In the genomic region with DNA sequence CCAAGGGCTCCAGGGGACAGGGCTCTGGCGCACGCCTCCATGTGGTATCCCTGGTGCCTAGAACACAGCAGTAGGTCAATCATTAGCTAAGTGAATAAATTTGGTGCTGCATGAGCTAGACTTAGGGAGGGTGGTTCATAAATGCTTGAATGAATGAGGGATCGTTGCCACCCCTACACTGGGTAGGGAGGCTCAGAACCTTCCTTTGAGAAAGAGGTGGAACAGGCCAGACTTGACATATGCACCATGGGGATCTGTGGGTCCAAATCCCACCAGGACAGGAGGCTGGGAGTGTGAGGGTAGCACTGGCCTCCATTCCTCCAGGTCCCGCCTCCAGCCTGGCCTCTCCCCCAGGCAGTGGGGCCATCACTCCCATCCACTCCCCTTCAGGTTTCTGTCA, we compare ENCODE assay signal across 18 cellular contexts. TPM values are rescaled to one million over a fixed set of nuclear protein-coding genes. Genes with fewer than 3 reads are reported as not detected.
A peak's percentile ranks its signal among the peaks of the same experiment; 100 is the strongest.
DNase-seq lines count a peak whose midpoint lies in the region; ATAC-seq, FAIRE-seq and TF ChIP-seq lines count a peak whose summit lies in the region.
"Had no signal": no experiment of that assay in that cellular context is flagged by ENCODE, and none has a peak within 500 bp of the region (broad histone marks: within the 10 kb centered on the region; RNA-seq: fewer than 3 reads in every experiment).

No MANE protein-coding gene starts in this region.

- intact Hi-C loops in K562 (cut with micrococcal nuclease) (no loop called here), sigmoid colon (cut with DNase I) (no loop called here), spleen (cut with DNase I; ENCODE audit: low total_unique reads) (no loop called here)

- H3K23ac ChIP-seq in mesenchymal stem cell (ENCODE audit: low read length in 2 of 2): peak overlapping the region in 1 of 2 experiments; percentile 43

- H3K4me1 ChIP-seq in K562 (replicated peaks in 1 of 2; ENCODE audit: control insufficient read depth in 2 of 2, insufficient read depth in 2 of 2, low read length in 2 of 2) (peaks cover 18 to 33% of the 10 kb centered on the region in 2 experiments), mesenchymal stem cell (ENCODE audit: control insufficient read depth, insufficient read depth, low read depth, low read length) (peaks cover 46% of the 10 kb centered on the region), sigmoid colon (peaks cover 0 to 62% (median 45%) of the 10 kb centered on the region in 4 donors), spleen (peaks cover 0 to 46% (median 10%) of the 10 kb centered on the region in 6 donors)

- H4K8ac ChIP-seq in mesenchymal stem cell (ENCODE audit: low read length): peak overlapping the region; percentile 7

- H3K4ac ChIP-seq in mesenchymal stem cell (ENCODE audit: low read depth in 1 of 2, low read length in 2 of 2): no peak overlapping the region

- TF ChIP-seq POLR2A in K562 (conservative IDR thresholded peaks at IDR 0.05) (no peak), sigmoid colon (IDR thresholded peaks at IDR 0.05) (no peak), spleen (IDR thresholded peaks at IDR 0.05) (no peak)

- H3K27me3 Mint-ChIP-seq in HFFc6 (ENCODE audit: insufficient read depth): no peaks in the 10 kb centered on the region

- H3K27me3 ChIP-seq in K562 (ENCODE audit: control insufficient read depth in 2 of 2, insufficient read depth in 2 of 2, low read length in 2 of 2) (no peaks in the 10 kb centered on the region), mesenchymal stem cell (ENCODE audit: control insufficient read depth in 1 of 2, insufficient read depth in 1 of 2, low read length in 2 of 2) (no peaks in the 10 kb centered on the region), sigmoid colon (no peaks in the 10 kb centered on the region), spleen (replicated peaks in 1 of 7) (no peaks in the 10 kb centered on the region)

- H3K18ac ChIP-seq in mesenchymal stem cell (ENCODE audit: low read depth in 1 of 2, low read length in 2 of 2): no peak overlapping the region

- TF ChIP-seq RAD21 in K562 (CRISPR knock-in tag; conservative IDR thresholded peaks at IDR 0.05 in 1 of 2, IDR thresholded peaks at IDR 0.05 in 1 of 2): no peak

- H2AFZ ChIP-seq in K562 (ENCODE audit: low read depth, low read length): no peak overlapping the region
- H2AFZ ChIP-seq in mesenchymal stem cell (ENCODE audit: low read depth, low read length): no peak overlapping the region

- TF ChIP-seq EP300 in K562 (IDR thresholded peaks at IDR 0.05; ENCODE audit: low read length): no peak
- no peak for TF ChIP-seq EP300 in sigmoid colon (IDR thresholded peaks at IDR 0.05)

- POLR2A ChIA-PET in K562 (lab: Yijun Ruan, JAX): interaction anchor here (0.7 to 9.5 kb wide), 2 partner anchors 12 to 623 kb away, joined by 4 to 167 read pairs; a partner anchor contains a TSS

- H3K4me3 Mint-ChIP-seq in HFFc6: no peak overlapping the region
- H3K4me3 Mint-ChIP-seq: CD14-positive monocyte had no signal

- no TSS peak for BruUV-seq in K562 (replicated peaks; lab: Mats Ljungman, UMichigan)

- H3K9me3 ChIP-seq in K562 (replicated peaks; ENCODE audit: control insufficient read depth, insufficient read depth, low read depth, low read length) (no peaks in the 10 kb centered on the region), mesenchymal stem cell (ENCODE audit: control insufficient read depth, low read length) (no peaks in the 10 kb centered on the region), sigmoid colon (no peaks in the 10 kb centered on the region), spleen (no peaks in the 10 kb centered on the region)

- peak; percentile 15 for FAIRE-seq in K562 (lab: Jason Lieb, UNC)
- FAIRE-seq: GM12892, H54 had no signal

- H3K4me1 Mint-ChIP-seq in HFFc6 (ENCODE audit: low read depth): peaks cover 29% of the 10 kb centered on the region

- no peak overlapping the region for H3K14ac ChIP-seq in mesenchymal stem cell (ENCODE audit: low read length in 2 of 2)

- no peak overlapping the region for H2BK120ac ChIP-seq in mesenchymal stem cell (ENCODE audit: low read depth, low read length)

- no peak overlapping the region for H2BK12ac ChIP-seq in mesenchymal stem cell (ENCODE audit: low read length in 2 of 2)

- 93% methylated on average over 4 of the region's 4 CpGs for whole genome bisulfite sequencing in K562 (ENCODE audit: insufficient coverage, low coverage, missing lambda C conversion rate)
- WGBS in mesenchymal stem cell: 100% methylated on average over 4 of the region's 4 CpGs
- WGBS in sigmoid colon, 2 donors: 87 to 96% methylated on average over 4 of the region's 4 CpGs
- 89 to 98% (median 95%) methylated on average over 3 to 4 of the region's 4 CpGs for WGBS in spleen, 5 donors

- H3K27ac ChIP-seq in K562 (ENCODE audit: extremely low read depth, low read depth, low read length): no peak overlapping the region
- no peak overlapping the region for H3K27ac ChIP-seq in mesenchymal stem cell (ENCODE audit: low read length, poor library complexity, severe bottlenecking)
- H3K27ac ChIP-seq in sigmoid colon: peak overlapping the region; percentile 100
- no peak overlapping the region for H3K27ac ChIP-seq in spleen

- no peaks in the 10 kb centered on the region for H3K9me3 Mint-ChIP-seq in HFFc6
- H3K9me3 Mint-ChIP-seq: CD14-positive monocyte, IgD-negative memory B cell had no signal

- no peak overlapping the region for H4K91ac ChIP-seq in mesenchymal stem cell (ENCODE audit: low read length)

- peaks cover 46% of the 10 kb centered on the region for H3K79me1 ChIP-seq in mesenchymal stem cell (replicated peaks; ENCODE audit: low read length, poor library complexity, severe bottlenecking)

- ATAC-seq in K562: no peak
- no peak for ATAC-seq in GM19324 (IDR thresholded peaks at IDR 0.05; ENCODE audit: low FRiP score, unreplicated experiment)
- ATAC-seq: Right ventricle myocardium inferior had no signal

- H3K36me3 ChIP-seq in K562 (ENCODE audit: control insufficient read depth, insufficient read depth, low read length) (no peaks in the 10 kb centered on the region; the same call in 2 of the 3 replicates), mesenchymal stem cell (ENCODE audit: control insufficient read depth in 1 of 2, insufficient read depth in 2 of 2, low read depth in 1 of 2, low read length in 2 of 2) (peaks cover 60 to 75% of the 10 kb centered on the region in 2 experiments), sigmoid colon (peaks cover 4 to 71% (median 36%) of the 10 kb centered on the region in 4 donors), spleen (peaks cover 0 to 15% (median 0%) of the 10 kb centered on the region in 6 donors)

- H2AK5ac ChIP-seq in mesenchymal stem cell (ENCODE audit: low read length, severe bottlenecking): peak overlapping the region; percentile 27

- no peak overlapping the region for H2BK5ac ChIP-seq in mesenchymal stem cell (ENCODE audit: low read depth, low read length, poor library complexity, severe bottlenecking)

- in situ Hi-C loops in K562 (cut with MboI): no loop called here

- H3K4me2 ChIP-seq in K562 (ENCODE audit: insufficient read depth, low read length) (no peak overlapping the region), mesenchymal stem cell (ENCODE audit: low read length, poor library complexity, severe bottlenecking) (no peak overlapping the region)

- DNase-seq in HFFc6 (no peak), K562 (ENCODE audit: extremely low read depth in 1 of 4, low spot score in 3 of 4) (no peak), mesenchymal stem cell (no peak), sigmoid colon (no peak), NCI-H187 treated with DMSO at 0.1 percent for 48 hours (lab: John Stamatoyannopoulos, UW) (no peak), spleen (no peak), NOMO-1 treated with DMSO at 0.1 percent for 48 hours (lab: John Stamatoyannopoulos, UW; ENCODE audit: unreplicated experiment) (no peak)
- DNase-seq: ACHN, NCI-H1436, NCI-H2081 treated with DMSO at 0.1 percent for 48 hours, NCI-H510A, NCI-H774 had no signal

- H3K9ac ChIP-seq in K562 (ENCODE audit: insufficient read depth in 1 of 2, low read depth in 2 of 2, low read length in 2 of 2) (peak overlapping the region in 1 of 2 experiments; percentile 57; a peak in 1 of 4 replicates), mesenchymal stem cell (ENCODE audit: low read length) (no peak overlapping the region)

- no peak overlapping the region for H3K4me3 ChIP-seq in K562
- H3K4me3 ChIP-seq in mesenchymal stem cell (ENCODE audit: insufficient read depth in 1 of 2, low read depth in 1 of 2, low read length in 2 of 2): no peak overlapping the region
- H3K4me3 ChIP-seq in sigmoid colon: no peak overlapping the region
- H3K4me3 ChIP-seq in spleen: no peak overlapping the region

- no peak overlapping the region for H2BK15ac ChIP-seq in mesenchymal stem cell (ENCODE audit: low read depth, poor library complexity, severe bottlenecking)

- CTCF ChIA-PET in K562 (lab: Yijun Ruan, JAX; ENCODE audit: low intra/inter-chr PET ratio): no interaction called here

- peaks cover 6% of the 10 kb centered on the region; the same call in 1 of the 2 replicates for H3K36me3 Mint-ChIP-seq in HFFc6 (ENCODE audit: low read depth)
- H3K36me3 Mint-ChIP-seq: CD14-positive monocyte, IgD-negative memory B cell had no signal

- H3K9me1 ChIP-seq in K562 (ENCODE audit: control insufficient read depth, insufficient read depth, low read length): no peaks in the 10 kb centered on the region

- H4K20me1 ChIP-seq in K562 (replicated peaks; ENCODE audit: control insufficient read depth, insufficient read depth, low read length): peaks cover 11% of the 10 kb centered on the region

- no peak for TF ChIP-seq CTCF in HFFc6 (IDR thresholded peaks at IDR 0.05)
- TF ChIP-seq CTCF in K562 (IDR thresholded peaks at IDR 0.05 in 2 of 3, conservative IDR thresholded peaks at IDR 0.05 in 1 of 3; ENCODE audit: insufficient read depth in 2 of 3, low read depth in 1 of 3, low read length in 3 of 3): no peak
- no peak for TF ChIP-seq CTCF in sigmoid colon (IDR thresholded peaks at IDR 0.05)
- TF ChIP-seq CTCF in spleen (IDR thresholded peaks at IDR 0.05 in 8 of 11, conservative IDR thresholded peaks at IDR 0.05 in 3 of 11): no peak

- no peaks in the 10 kb centered on the region for H3K79me2 ChIP-seq in K562 (ENCODE audit: control insufficient read depth, insufficient read depth, low read length)

- H3K27ac Mint-ChIP-seq in HFFc6: peak overlapping the region; percentile 60
- H3K27ac Mint-ChIP-seq: IgD-negative memory B cell had no signal

RNA-seq across cellular contexts. Expression of a gene that starts 13.8 kb away (rescaled TPM):
- 10 to 100 TPM; 34.2 to 39.5 (median 36.5) TPM for total RNA-seq in HFFc6 (2021; fragmentation: NEBNext Ultra II Directional; extraction: Animal tissue kit (Norgen Biotek cat#: 25700))
- total RNA-seq in K562 (2011; cell fraction: chromatin; rRNA removed; ENCODE audit: low replicate concordance): 5.1 and 14.6 TPM in 2 replicates
- total RNA-seq in K562 (2011; cell fraction: nucleolus; rRNA removed): 7.1 and 9.2 TPM in 2 replicates
- 7.1 and 8.4 TPM in 2 replicates for total RNA-seq in K562 (2011; cell fraction: nucleoplasm; rRNA removed)
- total RNA-seq in K562 (2014; rRNA removed): 4.9 and 5.8 TPM in 2 replicates
- total RNA-seq in K562 (2014; rRNA removed; fragmentation: Illumina TruSeq; extraction: Trizol): 2.4 and 3.1 TPM in 2 replicates
- 3.0 and 3.3 TPM in 2 replicates for total RNA-seq in K562 (2015; rRNA removed; fragmentation: Illumina TruSeq; extraction: Trizol)
- 12.6 and 13.2 TPM in 2 replicates for total RNA-seq in K562 (2021)
- 3.3 and 7.0 TPM in 2 replicates for polyA plus RNA-seq in K562 (2011; rRNA removed)
- 5.2 and 5.3 TPM in 2 replicates for polyA plus RNA-seq in K562 (2011; cell fraction: cytosol; rRNA removed)
- polyA plus RNA-seq in K562 (2011; cell fraction: nucleus; rRNA removed): 13.9 and 18.4 TPM in 2 replicates
- polyA plus RNA-seq in K562 (2012): 7.7 and 10.0 TPM in 2 replicates
- 11.1 and 13.6 TPM in 2 replicates for polyA plus RNA-seq in K562 (2014; fragmentation: Illumina TruSeq; extraction: Trizol)
- under 1 TPM; 0.63 to 0.92 TPM for polyA plus RNA-seq in K562 (2014; fragmentation: Nextera tagmentation; extraction: Ambion mirVana)
- 6.7 and 8.2 TPM in 2 replicates for polyA plus RNA-seq in K562 (2014; rRNA removed)
- polyA minus RNA-seq in K562 (2011; rRNA and poly(A)+ RNA removed): 1.9 TPM in 2 replicates
- polyA minus RNA-seq in K562 (2011; cell fraction: cytosol; rRNA and poly(A)+ RNA removed): 1.7 and 4.2 TPM in 2 replicates
- polyA minus RNA-seq in K562 (2011; cell fraction: nucleus; rRNA and poly(A)+ RNA removed): 2.4 and 3.2 TPM in 2 replicates
- 41.3 TPM for polyA plus RNA-seq in mesenchymal stem cell (2013, experiment 1 of 2)
- polyA plus RNA-seq in mesenchymal stem cell (2013, experiment 2 of 2): 39.0 TPM
- total RNA-seq in sigmoid colon: 10 to 100 TPM; 50.4 to 95.8 (median 74.8) TPM
- polyA plus RNA-seq in sigmoid colon: 10 to 100 TPM; 14.4 to 25.2 (median 14.6) TPM
- total RNA-seq in spleen: 10 to 100 TPM in 3 of 7 donors, 1 to 10 TPM in 4; 2.8 to 15.2 (median 9.3) TPM
- polyA plus RNA-seq in spleen: 1 to 10 TPM; 2.5 to 4.4 (median 2.9) TPM
- polyA plus RNA-seq: CD14-positive monocyte, IgD-negative memory B cell had no signal

RNA-seq across cellular contexts. Expression of a gene that starts 14.9 kb away (rescaled TPM):
- total RNA-seq in HFFc6 (2021; fragmentation: NEBNext Ultra II Directional; extraction: Animal tissue kit (Norgen Biotek cat#: 25700)): 1,000 to 10,000 TPM; 1,220 to 1,355 (median 1,285) TPM
- 362 and 601 TPM in 2 replicates for total RNA-seq in K562 (2011; cell fraction: chromatin; rRNA removed; ENCODE audit: low replicate concordance)
- 935 and 968 TPM in 2 replicates for total RNA-seq in K562 (2011; cell fraction: nucleolus; rRNA removed)
- 800 and 1,320 TPM in 2 replicates for total RNA-seq in K562 (2011; cell fraction: nucleoplasm; rRNA removed)
- total RNA-seq in K562 (2014; rRNA removed) (2,223 and 2,318 TPM in 2 replicates), K562 (2014; rRNA removed; fragmentation: Illumina TruSeq; extraction: Trizol) (1,978 and 2,020 TPM in 2 replicates), K562 (2015; rRNA removed; fragmentation: Illumina TruSeq; extraction: Trizol) (1,939 and 1,940 TPM in 2 replicates), K562 (2021) (1,856 and 1,978 TPM in 2 replicates), sigmoid colon (1,000 to 10,000 TPM; 1,381 to 2,837 (median 2,184) TPM), spleen (1,000 to 10,000 TPM in 4 of 7 donors, 100 to 1,000 TPM in 3; 962 to 1,187 (median 1,013) TPM)
- polyA plus RNA-seq in K562 (2011; rRNA removed) (3,124 and 3,130 TPM in 2 replicates), K562 (2014; fragmentation: Illumina TruSeq; extraction: Trizol) (2,585 and 3,193 TPM in 2 replicates), K562 (2014; fragmentation: Nextera tagmentation; extraction: Ambion mirVana) (1,000 to 10,000 TPM; 1,589 to 2,116 TPM), K562 (2014; rRNA removed) (2,844 and 3,237 TPM in 2 replicates), sigmoid colon (1,000 to 10,000 TPM; 1,931 to 3,217 (median 2,051) TPM), spleen (1,000 to 10,000 TPM; 2,382 to 3,148 (median 2,560) TPM)
- polyA plus RNA-seq in K562 (2011; cell fraction: cytosol; rRNA removed): 2,866 and 3,308 TPM in 2 replicates
- polyA plus RNA-seq in K562 (2011; cell fraction: nucleus; rRNA removed): 2,021 and 2,231 TPM in 2 replicates
- polyA plus RNA-seq in K562 (2012): 2,102 and 3,298 TPM in 2 replicates
- 1,756 and 1,900 TPM in 2 replicates for polyA minus RNA-seq in K562 (2011; rRNA and poly(A)+ RNA removed)
- 874 and 913 TPM in 2 replicates for polyA minus RNA-seq in K562 (2011; cell fraction: cytosol; rRNA and poly(A)+ RNA removed)
- polyA minus RNA-seq in K562 (2011; cell fraction: nucleus; rRNA and poly(A)+ RNA removed): 342 and 506 TPM in 2 replicates
- 1,727 TPM for polyA plus RNA-seq in mesenchymal stem cell (2013, experiment 1 of 2)
- 1,711 TPM for polyA plus RNA-seq in mesenchymal stem cell (2013, experiment 2 of 2)

RNA-seq across cellular contexts. Expression of a gene that starts 29.6 kb away (rescaled TPM):
- not detected for total RNA-seq in HFFc6 (2021; fragmentation: NEBNext Ultra II Directional; extraction: Animal tissue kit (Norgen Biotek cat#: 25700))
- total RNA-seq in K562 (2011; cell fraction: chromatin; rRNA removed; ENCODE audit: low replicate concordance): not detected in 2 replicates
- not detected in 2 replicates for total RNA-seq in K562 (2011; cell fraction: nucleolus; rRNA removed)
- not detected in 2 replicates for total RNA-seq in K562 (2011; cell fraction: nucleoplasm; rRNA removed)
- 0.16 TPM in 1 of 2 replicates, not detected in the other for total RNA-seq in K562 (2014; rRNA removed)
- total RNA-seq in K562 (2014; rRNA removed; fragmentation: Illumina TruSeq; extraction: Trizol): not detected in 2 replicates
- not detected in 2 replicates for total RNA-seq in K562 (2015; rRNA removed; fragmentation: Illumina TruSeq; extraction: Trizol)
- 0.09 TPM in 2 replicates for total RNA-seq in K562 (2021)
- 0.05 TPM in 1 of 2 replicates, not detected in the other for polyA plus RNA-seq in K562 (2011; rRNA removed)
- 0.07 TPM in 1 of 2 replicates, not detected in the other for polyA plus RNA-seq in K562 (2011; cell fraction: cytosol; rRNA removed)
- 0.06 and 0.09 TPM in 2 replicates for polyA plus RNA-seq in K562 (2011; cell fraction: nucleus; rRNA removed)
- polyA plus RNA-seq in K562 (2012): 0.06 and 0.17 TPM in 2 replicates
- polyA plus RNA-seq in K562 (2014; fragmentation: Illumina TruSeq; extraction: Trizol): 0.10 TPM in 1 of 2 replicates, not detected in the other
- under 1 TPM in 1 of 2 experiments, not detected in 1; 0.06 TPM for polyA plus RNA-seq in K562 (2014; fragmentation: Nextera tagmentation; extraction: Ambion mirVana)
- polyA plus RNA-seq in K562 (2014; rRNA removed): 0.17 TPM in 1 of 2 replicates, not detected in the other
- not detected in 2 replicates for polyA minus RNA-seq in K562 (2011; rRNA and poly(A)+ RNA removed)
- polyA minus RNA-seq in K562 (2011; cell fraction: cytosol; rRNA and poly(A)+ RNA removed): not detected in 2 replicates
- 0.11 TPM in 1 of 2 replicates, not detected in the other for polyA minus RNA-seq in K562 (2011; cell fraction: nucleus; rRNA and poly(A)+ RNA removed)
- polyA plus RNA-seq in mesenchymal stem cell (2013, experiment 1 of 2): not detected
- polyA plus RNA-seq in mesenchymal stem cell (2013, experiment 2 of 2): not detected
- not detected for total RNA-seq in sigmoid colon
- not detected for polyA plus RNA-seq in sigmoid colon
- not detected for total RNA-seq in spleen
- polyA plus RNA-seq in spleen: under 1 TPM; 0.03 to 0.09 (median 0.04) TPM
- total RNA-seq: Right ventricle myocardium inferior had no signal
- polyA plus RNA-seq: CD14-positive monocyte, IgD-negative memory B cell had no signal

RNA-seq across cellular contexts. Expression of a gene that starts 30.9 kb away (rescaled TPM):
- 10 to 100 TPM in 1 of 6 experiments, 1 to 10 TPM in 5; 7.2 to 10.7 (median 9.2) TPM for total RNA-seq in HFFc6 (2021; fragmentation: NEBNext Ultra II Directional; extraction: Animal tissue kit (Norgen Biotek cat#: 25700))
- 16.1 and 26.5 TPM in 2 replicates for total RNA-seq in K562 (2011; cell fraction: chromatin; rRNA removed; ENCODE audit: low replicate concordance)
- total RNA-seq in K562 (2011; cell fraction: nucleolus; rRNA removed): 19.5 and 21.1 TPM in 2 replicates
- 16.1 and 16.4 TPM in 2 replicates for total RNA-seq in K562 (2011; cell fraction: nucleoplasm; rRNA removed)
- total RNA-seq in K562 (2014; rRNA removed): 26.7 and 30.2 TPM in 2 replicates
- 16.1 and 16.8 TPM in 2 replicates for total RNA-seq in K562 (2014; rRNA removed; fragmentation: Illumina TruSeq; extraction: Trizol)
- total RNA-seq in K562 (2015; rRNA removed; fragmentation: Illumina TruSeq; extraction: Trizol): 14.5 and 14.8 TPM in 2 replicates
- 23.7 and 26.1 TPM in 2 replicates for total RNA-seq in K562 (2021)
- polyA plus RNA-seq in K562 (2011; rRNA removed): 17.0 and 20.4 TPM in 2 replicates
- polyA plus RNA-seq in K562 (2011; cell fraction: cytosol; rRNA removed): 19.3 and 22.3 TPM in 2 replicates
- polyA plus RNA-seq in K562 (2011; cell fraction: nucleus; rRNA removed): 18.2 and 22.0 TPM in 2 replicates
- 13.1 and 18.0 TPM in 2 replicates for polyA plus RNA-seq in K562 (2012)
- polyA plus RNA-seq in K562 (2014; fragmentation: Illumina TruSeq; extraction: Trizol): 17.3 and 18.3 TPM in 2 replicates
- polyA plus RNA-seq in K562 (2014; fragmentation: Nextera tagmentation; extraction: Ambion mirVana): 1 to 10 TPM; 5.7 to 5.9 TPM
- polyA plus RNA-seq in K562 (2014; rRNA removed): 17.2 and 20.4 TPM in 2 replicates
- 14.5 and 16.4 TPM in 2 replicates for polyA minus RNA-seq in K562 (2011; rRNA and poly(A)+ RNA removed)
- 12.4 and 15.0 TPM in 2 replicates for polyA minus RNA-seq in K562 (2011; cell fraction: cytosol; rRNA and poly(A)+ RNA removed)
- polyA minus RNA-seq in K562 (2011; cell fraction: nucleus; rRNA and poly(A)+ RNA removed): 4.8 and 6.6 TPM in 2 replicates
- polyA plus RNA-seq in mesenchymal stem cell (2013, experiment 1 of 2): 2.3 TPM
- 2.3 TPM for polyA plus RNA-seq in mesenchymal stem cell (2013, experiment 2 of 2)
- total RNA-seq in sigmoid colon: 1 to 10 TPM; 3.3 to 3.9 (median 3.7) TPM
- 1 to 10 TPM; 2.4 to 5.2 (median 3.2) TPM for polyA plus RNA-seq in sigmoid colon
- total RNA-seq in spleen: 1 to 10 TPM; 3.2 to 5.8 (median 4.3) TPM
- 1 to 10 TPM; 2.9 to 5.4 (median 3.6) TPM for polyA plus RNA-seq in spleen

Comparison
In these comparisons a context has a peak if more than half of its experiments do, and no peak if none do; other contexts are left out.
1. H3K27ac ChIP-seq: peak in sigmoid colon (4 of 4); none in K562 (single experiment), mesenchymal stem cell (single experiment) and spleen (0 of 8).